In the genomic region with DNA sequence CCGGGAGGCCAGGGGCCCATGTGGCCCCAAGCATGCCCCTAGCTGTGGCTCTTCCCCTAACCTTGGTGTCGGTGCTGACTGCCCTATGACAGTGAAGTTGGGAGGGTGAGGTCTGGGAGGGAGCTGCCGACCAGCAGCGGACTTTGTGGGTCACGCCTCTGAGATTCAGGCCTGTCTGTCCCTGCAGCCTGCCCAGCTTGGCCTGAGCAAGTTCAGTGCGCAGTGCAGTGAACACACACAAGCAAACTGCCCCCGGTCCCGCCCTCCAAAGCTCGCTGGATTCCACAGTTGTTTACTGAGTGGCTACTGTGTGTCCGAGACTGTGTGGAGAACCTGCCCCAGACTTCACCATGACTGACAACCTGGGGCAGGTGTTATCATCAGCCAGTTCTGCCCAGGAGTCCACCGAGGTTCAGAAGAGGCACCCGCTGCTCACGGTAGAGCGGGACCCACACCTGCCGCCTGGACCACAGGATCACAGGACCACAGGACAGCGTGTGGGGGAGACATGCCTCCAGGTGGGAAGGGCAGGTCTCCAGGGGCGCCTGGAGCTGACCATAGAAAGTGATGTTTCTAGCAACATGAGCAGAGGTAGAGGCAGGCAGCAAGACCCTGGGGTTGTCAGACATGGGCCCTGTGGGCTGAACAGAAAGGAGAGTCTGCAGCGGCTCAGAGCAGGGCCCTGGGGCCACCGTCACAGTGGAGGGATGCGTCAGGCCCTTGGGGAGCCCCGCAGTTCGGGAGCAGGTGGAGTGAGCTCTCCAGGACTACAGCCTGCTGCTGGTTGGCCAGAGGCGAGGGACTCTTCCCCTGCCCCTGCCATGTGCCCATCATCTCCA, we compare ENCODE assay signal across 8 cellular contexts.
A peak's percentile ranks its signal among the peaks of the same experiment; 100 is the strongest.
DNase-seq lines count a peak whose midpoint lies in the region; ATAC-seq and TF ChIP-seq lines count a peak whose summit lies in the region.

No MANE protein-coding gene starts in this region.

- no peak overlapping the region for H3K4me3 ChIP-seq in Caco-2 (ENCODE audit: low read depth, low read length)
- no peak overlapping the region for H3K4me3 ChIP-seq in KMS-11 (IDR thresholded peaks at IDR 0.05; ENCODE audit: insufficient read depth, low read depth, low read length)
- no peak overlapping the region for H3K4me3 ChIP-seq in thyroid gland (replicated peaks in 1 of 3)

- H3K27ac ChIP-seq in KMS-11 (no peak overlapping the region), thyroid gland (no peak overlapping the region), RWPE1 (no peak overlapping the region)

- no peak for TF ChIP-seq POLR2A in thyroid gland (IDR thresholded peaks at IDR 0.05)

- no peaks in the 10 kb centered on the region for H3K79me2 ChIP-seq in KMS-11 (ENCODE audit: insufficient read depth, low read depth)

- H4K20me1 ChIP-seq in KMS-11 (ENCODE audit: insufficient read depth) = no peaks in the 10 kb centered on the region

- H3K36me3 ChIP-seq in Caco-2 (ENCODE audit: control insufficient read depth, insufficient read depth, low read length) = no peaks in the 10 kb centered on the region
- H3K36me3 ChIP-seq in KMS-11 (ENCODE audit: insufficient read depth) = no peaks in the 10 kb centered on the region
- peaks cover 7 to 16% of the 10 kb centered on the region in 2 donors for H3K36me3 ChIP-seq in thyroid gland

- H3K27me3 ChIP-seq in Caco-2 (replicated peaks; ENCODE audit: control insufficient read depth, insufficient read depth, low read length) (no peaks in the 10 kb centered on the region), KMS-11 (ENCODE audit: insufficient read depth, low read depth) (no peaks in the 10 kb centered on the region), thyroid gland (no peaks in the 10 kb centered on the region)

- no peak overlapping the region for H3K4me3 Mint-ChIP-seq in Caco-2 (ENCODE audit: unreplicated experiment)

- CTCF ChIA-PET in Caco-2 (lab: Charles Lee) = interaction anchor here (0.5 kb wide), 1 partner anchor 79 kb away, joined by 3 read pairs; no protein-coding TSS in a partner anchor
- CTCF ChIA-PET in RWPE1 (lab: Yijun Ruan, JAX) = interaction anchor here (0.7 to 3.7 kb wide), 11 partner anchors 56 to 999 kb away, joined by 3 to 49 read pairs (median 5); no protein-coding TSS in a partner anchor

- DNase-seq in Caco-2 (peak; percentile 31 to 49), ecto neural progenitor cell (ENCODE audit: low spot score) (peak; percentile 39), omental fat pad (ENCODE audit: low spot score) (peak; percentile 5), thyroid gland (no peak), RWPE1 (ENCODE audit: low spot score) (no peak), middle frontal gyrus (ENCODE audit: extremely low spot score, low spot score) (no peak)

- BruUV-seq in Caco-2 (replicated peaks; lab: Mats Ljungman, UMichigan) = no TSS peak

- 66 to 72% methylated on average over 6 to 15 of the region's 23 CpGs for whole genome bisulfite sequencing in thyroid gland, 2 donors

- no peak for TF ChIP-seq CTCF in Caco-2 (IDR thresholded peaks at IDR 0.05; ENCODE audit: insufficient read depth in 1 of 2, low read depth in 1 of 2, low read length in 1 of 2, severe bottlenecking in 1 of 2, unreplicated experiment in 1 of 2)
- no peak for TF ChIP-seq CTCF in KMS-11 (conservative IDR thresholded peaks at IDR 0.05; ENCODE audit: low read depth, low read length)
- TF ChIP-seq CTCF in omental fat pad (IDR thresholded peaks at IDR 0.05) = no peak
- no peak for TF ChIP-seq CTCF in thyroid gland (IDR thresholded peaks at IDR 0.05)
- TF ChIP-seq CTCF in RWPE1 (conservative IDR thresholded peaks at IDR 0.05; ENCODE audit: low read depth) = no peak

- H3K9me3 Mint-ChIP-seq in Caco-2 (ENCODE audit: unreplicated experiment) = no peaks in the 10 kb centered on the region

- ATAC-seq in omental fat pad (ENCODE audit: low FRiP score) (no peak), HG02642 (IDR thresholded peaks at IDR 0.05; ENCODE audit: poor library complexity, unreplicated experiment) (no peak)

- no peaks in the 10 kb centered on the region for H3K27me3 Mint-ChIP-seq in Caco-2 (ENCODE audit: insufficient read depth, unreplicated experiment)

- POLR2A ChIA-PET in Caco-2 (lab: Charles Lee) (no interaction called here), RWPE1 (lab: Yijun Ruan, JAX; ENCODE audit: low non-redundant PET) (no interaction called here)

- H3K4me1 ChIP-seq in Caco-2 = no peaks in the 10 kb centered on the region
- H3K4me1 ChIP-seq in KMS-11 (ENCODE audit: low read depth, poor library complexity, severe bottlenecking) = no peaks in the 10 kb centered on the region
- no peaks in the 10 kb centered on the region for H3K4me1 ChIP-seq in thyroid gland

- peaks cover 7% of the 10 kb centered on the region for H3K36me3 Mint-ChIP-seq in Caco-2 (ENCODE audit: insufficient read depth, unreplicated experiment)

- no peak overlapping the region for H3K4me2 ChIP-seq in KMS-11

- peaks cover 4% of the 10 kb centered on the region for H3K4me1 Mint-ChIP-seq in Caco-2 (ENCODE audit: low read depth, unreplicated experiment)

- peak overlapping the region; percentile 15 for H3K27ac Mint-ChIP-seq in Caco-2 (ENCODE audit: unreplicated experiment)

- no peak overlapping the region for H3K9ac ChIP-seq in KMS-11

- H2AFZ ChIP-seq in KMS-11 (ENCODE audit: low read depth) = peak overlapping the region; percentile 41; the same call in 1 of the 2 replicates

- H3K9me3 ChIP-seq in Caco-2 (no peaks in the 10 kb centered on the region), thyroid gland (no peaks in the 10 kb centered on the region)

- intact Hi-C loops in Caco-2 (cut with micrococcal nuclease; ENCODE audit: unreplicated experiment) (loop anchor here (1.0 kb wide), 1 partner anchor 282 kb away; no protein-coding TSS in a partner anchor), thyroid gland (cut with DNase I) (loop anchor here (10.0 kb wide), 2 partner anchors 283 to 323 kb away; no protein-coding TSS in a partner anchor)

Comparison
In these comparisons a context has a peak if more than half of its experiments do, and no peak if none do; other contexts are left out.
1. DNase-seq: peak in Caco-2 (2 of 2), ecto neural progenitor cell (single experiment) and omental fat pad (single experiment); none in thyroid gland (0 of 2), RWPE1 (single experiment) and middle frontal gyrus (single experiment).